25 cellular contexts compared by ENCODE assay signal in the genomic region with DNA sequence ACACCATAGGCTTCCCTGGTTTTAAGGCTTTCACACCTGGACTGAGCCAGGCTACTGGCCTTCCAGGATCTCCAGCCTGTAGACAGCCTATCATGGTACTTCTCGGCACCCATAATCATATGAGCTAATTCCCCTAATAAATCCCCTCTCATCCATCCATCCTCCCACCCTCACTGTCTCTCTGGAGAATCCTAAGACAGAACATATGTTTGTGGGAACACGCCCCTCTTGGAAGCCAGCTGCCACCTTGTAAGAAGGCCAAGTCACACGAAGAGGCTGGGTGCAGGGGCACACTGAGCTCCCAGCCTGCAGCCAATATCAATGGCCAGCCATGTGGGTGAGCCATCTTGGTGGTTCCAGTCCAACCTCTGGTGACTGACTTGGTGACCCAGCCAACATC. TPM values are rescaled to one million over a fixed set of nuclear protein-coding genes. Genes with fewer than 3 reads are reported as not detected.
DNase-seq lines count a peak whose midpoint lies in the region; ATAC-seq and TF ChIP-seq lines count a peak whose summit lies in the region.
"Had no signal": no experiment of that assay in that cellular context is flagged by ENCODE, and none has a peak within 500 bp of the region (broad histone marks: within the 10 kb centered on the region; RNA-seq: fewer than 3 reads in every experiment).

No MANE protein-coding gene starts in this region.

- H3K27ac ChIP-seq in CD8-positive, alpha-beta memory T cell (ENCODE audit: low read depth, low read length) = no peak overlapping the region
- peak overlapping the region; percentile 16 for H3K27ac ChIP-seq in hepatocyte
- H3K27ac ChIP-seq: A549, heart right ventricle, parathyroid adenoma, PC-9, upper lobe of left lung, VCaP had no signal

- 89% methylated on average over 3 of the region's 3 CpGs for WGBS in hepatocyte (ENCODE audit: low lambda C conversion rate, missing lambda C conversion rate)

- H4K20me1 ChIP-seq in hepatocyte (ENCODE audit: insufficient read depth, poor library complexity, severe bottlenecking) = no peaks in the 10 kb centered on the region

- H2AFZ ChIP-seq in hepatocyte = no peak overlapping the region
- H2AFZ ChIP-seq: parathyroid adenoma, PC-9 had no signal

- H3K4me1 ChIP-seq in CD8-positive, alpha-beta memory T cell (ENCODE audit: insufficient read depth, low read length) = peaks cover 28% of the 10 kb centered on the region
- H3K4me1 ChIP-seq in hepatocyte (ENCODE audit: insufficient read depth) = no peaks in the 10 kb centered on the region
- H3K4me1 ChIP-seq: A549, Caco-2, parathyroid adenoma had no signal

- no peak overlapping the region for H3K4me2 ChIP-seq in hepatocyte
- H3K4me2 ChIP-seq: A549, PC-9 had no signal

- POLR2A ChIA-PET in CD8-positive, alpha-beta memory T cell (lab: Charles Lee) = interaction anchor here (0.7 to 1.6 kb wide), 2 partner anchors 220 to 755 kb away, joined by 4 to 9 read pairs; no protein-coding TSS in a partner anchor

- H3K79me2 ChIP-seq in hepatocyte = peaks cover 94% of the 10 kb centered on the region

- H3K9me3 Mint-ChIP-seq in activated CD4-positive, alpha-beta T cell treated with anti-CD3 and anti-CD28 coated beads, Interleukin-2, amount 10 ng/mL, durations not matched to agents 24 days and 14 days = no peaks in the 10 kb centered on the region
- peaks cover 0 to 7% (median 2%) of the 10 kb centered on the region in 5 donors for H3K9me3 Mint-ChIP-seq in CD8-positive, alpha-beta memory T cell
- H3K9me3 Mint-ChIP-seq: activated T-helper 1 cell treated with anti-CD3 and anti-CD28 coated beads, Interleukin-12 subunit alpha, Interleukin-12 subunit beta, Interleukin-2, Interleukin-4 antibody, amounts not matched to agents 30 ng/mL and 10 ng/mL and 1 ng/mL, durations not matched to agents 14 hours and 24 hours and 36 hours had no signal

- no peak overlapping the region for H3K4me3 ChIP-seq in CD8-positive, alpha-beta memory T cell (ENCODE audit: low read length)
- H3K4me3 ChIP-seq in hepatocyte = no peak overlapping the region
- H3K4me3 ChIP-seq: A549, heart right ventricle, PC-9, upper lobe of left lung had no signal

- peaks cover 12% of the 10 kb centered on the region for H3K27me3 Mint-ChIP-seq in activated CD4-positive, alpha-beta T cell treated with anti-CD3 and anti-CD28 coated beads, Interleukin-2, amount 10 ng/mL, durations not matched to agents 24 days and 14 days
- H3K27me3 Mint-ChIP-seq in CD8-positive, alpha-beta memory T cell = peaks cover 0 to 3% of the 10 kb centered on the region in 2 donors
- no peaks in the 10 kb centered on the region for H3K27me3 Mint-ChIP-seq in T-helper 17 cell
- H3K27me3 Mint-ChIP-seq: B cell had no signal

- no peak overlapping the region for H3K4me3 Mint-ChIP-seq in activated CD4-positive, alpha-beta T cell treated with anti-CD3 and anti-CD28 coated beads, Interleukin-2, amount 10 ng/mL, durations not matched to agents 24 days and 14 days
- H3K4me3 Mint-ChIP-seq in CD8-positive, alpha-beta memory T cell = peak overlapping the region in 2 of 7 donors; percentile 2 to 4
- no peak overlapping the region for H3K4me3 Mint-ChIP-seq in T-helper 17 cell
- H3K4me3 Mint-ChIP-seq: B cell had no signal

- intact Hi-C loops in activated CD4-positive, alpha-beta T cell treated with anti-CD3 and anti-CD28 coated beads, Interleukin-2, amount 10 ng/mL, durations not matched to agents 24 days and 14 days (cut with micrococcal nuclease) = no loop called here

- H3K9me3 ChIP-seq in CD8-positive, alpha-beta memory T cell (ENCODE audit: low read length) = no peaks in the 10 kb centered on the region
- H3K9me3 ChIP-seq in T-helper 17 cell (ENCODE audit: control insufficient read depth, low read length, poor library complexity, severe bottlenecking) = no peaks in the 10 kb centered on the region
- no peaks in the 10 kb centered on the region for H3K9me3 ChIP-seq in hepatocyte (ENCODE audit: low read depth)
- H3K9me3 ChIP-seq: A549, Caco-2, heart right ventricle, upper lobe of left lung had no signal

- peaks cover 60% of the 10 kb centered on the region for H3K36me3 Mint-ChIP-seq in activated CD4-positive, alpha-beta T cell treated with anti-CD3 and anti-CD28 coated beads, Interleukin-2, amount 10 ng/mL, durations not matched to agents 24 days and 14 days (ENCODE audit: low read depth)
- peaks cover 9 to 26% (median 14%) of the 10 kb centered on the region in 3 donors for H3K36me3 Mint-ChIP-seq in CD8-positive, alpha-beta memory T cell
- H3K36me3 Mint-ChIP-seq in T-helper 17 cell (ENCODE audit: low read depth) = peaks cover 17% of the 10 kb centered on the region

- peaks cover 33% of the 10 kb centered on the region for H3K4me1 Mint-ChIP-seq in activated CD4-positive, alpha-beta T cell treated with anti-CD3 and anti-CD28 coated beads, Interleukin-2, amount 10 ng/mL, durations not matched to agents 24 days and 14 days
- H3K4me1 Mint-ChIP-seq in CD8-positive, alpha-beta memory T cell = peaks cover 36 to 59% (median 47%) of the 10 kb centered on the region in 3 donors
- H3K4me1 Mint-ChIP-seq in T-helper 17 cell = peaks cover 41% of the 10 kb centered on the region

- no peak for ATAC-seq in T-helper 17 cell
- ATAC-seq in HG03139 (IDR thresholded peaks at IDR 0.05; ENCODE audit: unreplicated experiment) = no peak
- ATAC-seq: A549, heart right ventricle, right cardiac atrium had no signal

- no peaks in the 10 kb centered on the region for H3K27me3 ChIP-seq in CD8-positive, alpha-beta memory T cell (ENCODE audit: insufficient read depth, low read length, poor library complexity, severe bottlenecking)
- H3K27me3 ChIP-seq in hepatocyte = no peaks in the 10 kb centered on the region
- H3K27me3 ChIP-seq: heart right ventricle, upper lobe of left lung had no signal

- no peak for DNase-seq in activated CD4-positive, alpha-beta T cell treated with anti-CD3 and anti-CD28 coated beads, Interleukin-2, amount 10 ng/mL, durations not matched to agents 24 days and 14 days
- DNase-seq in activated CD4-positive, alpha-beta T cell treated with anti-CD3 and anti-CD28 coated beads, Interleukin-2, amount 50 U/mL, for 48 hours = no peak
- no peak for DNase-seq in CD8-positive, alpha-beta memory T cell
- no peak for DNase-seq in T-helper 17 cell
- DNase-seq in hepatocyte (ENCODE audit: low spot score) = no peak
- DNase-seq in midbrain (lab: John Stamatoyannopoulos, UW) = no peak
- DNase-seq in A172 (ENCODE audit: low spot score) = no peak
- DNase-seq: amniotic stem cell, Caco-2, GOT3, heart right ventricle, Kasumi-1, NCI-H1048, NCI-H187 treated with DMSO at 0.1 percent for 48 hours, NCI-H345, PC-9, right cardiac atrium, SIG-M5, upper lobe of left lung had no signal

- no peak for TF ChIP-seq CTCF in hepatocyte (IDR thresholded peaks at IDR 0.05; ENCODE audit: poor library complexity)

- H3K9me2 ChIP-seq in hepatocyte (replicated peaks; ENCODE audit: insufficient read depth) = no peaks in the 10 kb centered on the region

- peaks cover 11% of the 10 kb centered on the region for H3K36me3 ChIP-seq in CD8-positive, alpha-beta memory T cell (ENCODE audit: insufficient read depth, low read length)
- no peaks in the 10 kb centered on the region for H3K36me3 ChIP-seq in hepatocyte (replicated peaks; ENCODE audit: insufficient read depth, low read depth)

- CTCF ChIA-PET in CD8-positive, alpha-beta memory T cell (lab: Charles Lee) = interaction anchor here (1.0 kb wide), 1 partner anchor 144 kb away, joined by 3 read pairs; no protein-coding TSS in a partner anchor

- H3K27ac Mint-ChIP-seq in activated CD4-positive, alpha-beta T cell treated with anti-CD3 and anti-CD28 coated beads, Interleukin-2, amount 10 ng/mL, durations not matched to agents 24 days and 14 days = peak overlapping the region; percentile 88
- H3K27ac Mint-ChIP-seq in CD8-positive, alpha-beta memory T cell = peak overlapping the region; percentile 14 to 95 (median 93)
- peak overlapping the region; percentile 84 for H3K27ac Mint-ChIP-seq in T-helper 17 cell
- H3K27ac Mint-ChIP-seq: B cell had no signal

RNA-seq across cellular contexts. Expression of a gene that starts 7.4 kb away (rescaled TPM):
- 21.5 and 26.2 TPM in 2 replicates for total RNA-seq in activated CD4-positive, alpha-beta T cell treated with anti-CD3 and anti-CD28 coated beads, Interleukin-2, amount 10 ng/mL, durations not matched to agents 24 days and 14 days
- 10 to 100 TPM; 15.8 to 20.2 TPM for total RNA-seq in CD8-positive, alpha-beta memory T cell
- 9.5 TPM for polyA plus RNA-seq in CD8-positive, alpha-beta memory T cell
- total RNA-seq in T-helper 17 cell = 10 to 100 TPM; 15.1 to 15.5 TPM
- 31.5 and 42.8 TPM in 2 replicates for total RNA-seq in hepatocyte
- 24.8 and 26.6 TPM in 2 replicates for polyA plus RNA-seq in hepatocyte
- total RNA-seq in A172 (2014; rRNA removed; shearing (Covaris generic)) = 36.1 and 39.7 TPM in 2 replicates
